25 cellular contexts compared by ENCODE assay signal in the genomic region with DNA sequence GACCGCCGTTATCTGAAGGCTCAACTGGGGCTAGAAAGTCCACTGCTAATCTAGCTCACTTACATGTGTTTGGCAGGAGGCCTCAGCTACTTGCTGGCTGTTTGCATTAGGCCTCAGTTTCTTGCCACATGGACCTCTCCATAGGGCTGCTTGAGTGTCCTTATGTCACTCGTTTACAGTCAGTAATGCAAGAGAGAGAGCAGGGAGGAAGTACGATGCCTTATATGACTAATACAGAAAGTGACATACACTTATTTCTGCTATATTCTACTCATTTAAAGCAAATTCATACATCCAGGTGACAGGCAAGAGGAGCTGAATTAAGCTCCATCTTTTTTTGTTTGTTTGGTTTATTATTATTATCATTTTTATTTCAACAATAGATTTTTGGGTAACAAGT.
DNase-seq lines count a peak whose midpoint lies in the region; ATAC-seq and TF ChIP-seq lines count a peak whose summit lies in the region.
"Had no signal": no experiment of that assay in that cellular context is flagged by ENCODE, and none has a peak within 500 bp of the region (broad histone marks: within the 10 kb centered on the region; RNA-seq: fewer than 3 reads in every experiment).

No MANE protein-coding gene starts in this region.

- 87 to 100% methylated on average over 3 to 4 of the region's 4 CpGs for WGBS in endodermal cell (ENCODE audit: insufficient coverage in 1 of 2, insufficient read length in 1 of 2), 2 experiments

- H3K9me3 ChIP-seq in ES-I3 (ENCODE audit: control insufficient read depth, insufficient read depth, low read length) (peaks cover 4% of the 10 kb centered on the region; the same call in 1 of the 2 replicates), PC-9 (ENCODE audit: insufficient read depth, low read depth) (no peaks in the 10 kb centered on the region; the same call in 1 of the 2 replicates), endodermal cell (ENCODE audit: control insufficient read depth, low read length) (peaks cover 23% of the 10 kb centered on the region)
- no peaks in the 10 kb centered on the region for H3K9me3 ChIP-seq in CD8-positive, alpha-beta memory T cell (ENCODE audit: low read length)
- H3K9me3 ChIP-seq: SK-N-SH had no signal

- peaks cover 25% of the 10 kb centered on the region for H3K36me3 ChIP-seq in ES-I3 (ENCODE audit: insufficient read depth, low read length)
- no peaks in the 10 kb centered on the region for H3K36me3 ChIP-seq in PC-9 (ENCODE audit: low read depth)
- H3K36me3 ChIP-seq in endodermal cell (ENCODE audit: control insufficient read depth, insufficient read depth, low read length): no peaks in the 10 kb centered on the region
- no peaks in the 10 kb centered on the region for H3K36me3 ChIP-seq in CD8-positive, alpha-beta memory T cell (ENCODE audit: insufficient read depth, low read length)

- peaks cover 36% of the 10 kb centered on the region for H3K9me3 Mint-ChIP-seq in endodermal cell
- H3K9me3 Mint-ChIP-seq in CD8-positive, alpha-beta memory T cell: peaks cover 20 to 30% (median 24%) of the 10 kb centered on the region in 5 donors

- H3K27me3 Mint-ChIP-seq in endodermal cell (ENCODE audit: insufficient read depth): peaks cover 10% of the 10 kb centered on the region
- no peaks in the 10 kb centered on the region for H3K27me3 Mint-ChIP-seq in CD8-positive, alpha-beta memory T cell
- H3K27me3 Mint-ChIP-seq: B cell, IgD-negative memory B cell had no signal

- peak overlapping the region; percentile 38 for H3K27ac Mint-ChIP-seq in endodermal cell
- H3K27ac Mint-ChIP-seq in CD8-positive, alpha-beta memory T cell: no peak overlapping the region
- H3K27ac Mint-ChIP-seq: B cell; CD8-positive, alpha-beta T cell; IgD-negative memory B cell had no signal

- no peaks in the 10 kb centered on the region for H3K9me2 ChIP-seq in PC-9 (ENCODE audit: insufficient read depth)
- H3K9me2 ChIP-seq: SK-N-SH had no signal

- H3K4me3 Mint-ChIP-seq in endodermal cell: no peak overlapping the region
- H3K4me3 Mint-ChIP-seq in CD8-positive, alpha-beta memory T cell: no peak overlapping the region
- H3K4me3 Mint-ChIP-seq: B cell; CD8-positive, alpha-beta T cell; IgD-negative memory B cell had no signal

- TF ChIP-seq CTCF in PC-9 (conservative IDR thresholded peaks at IDR 0.05) (no peak), endodermal cell (conservative IDR thresholded peaks at IDR 0.05) (no peak)

- DNase-seq in PC-9: no peak
- no peak for DNase-seq in endodermal cell
- no peak for DNase-seq in activated gamma-delta T cell (lab: John Stamatoyannopoulos, UW)
- no peak for DNase-seq in CD8-positive, alpha-beta memory T cell
- DNase-seq: Calu3; CD8-positive, alpha-beta T cell; DND-41; H7; MM.1S; NCI-H1417; NCI-H1694; NCI-H2081; NCI-H2227 treated with DMSO at 0.1 percent for 48 hours; NCI-H510A; NCI-H69; SK-N-SH; SW 1271 had no signal

- peaks cover 11% of the 10 kb centered on the region; the same call in 1 of the 2 replicates for H3F3A ChIP-seq in PC-9 (ENCODE audit: insufficient read depth, low read depth)

- H3K27ac ChIP-seq in PC-9 (peak overlapping the region; percentile 99), endodermal cell (ENCODE audit: low read depth, low read length) (no peak overlapping the region)
- no peak overlapping the region for H3K27ac ChIP-seq in CD8-positive, alpha-beta memory T cell (ENCODE audit: low read depth, low read length)
- H3K27ac ChIP-seq: 22Rv1, C4-2B, KMS-11 had no signal

- no peaks in the 10 kb centered on the region for H4K20me1 ChIP-seq in PC-9 (ENCODE audit: insufficient read depth)

- BruUV-seq in PC-9 (replicated peaks; lab: Mats Ljungman, UMichigan): no TSS peak

- CTCF ChIA-PET in PC-9 (lab: Charles Lee): no interaction called here
- CTCF ChIA-PET in CD8-positive, alpha-beta memory T cell (lab: Charles Lee): no interaction called here

- H3K4me1 ChIP-seq in ES-I3 (ENCODE audit: insufficient read depth, low read length) (peaks cover 15% of the 10 kb centered on the region), PC-9 (replicated peaks; ENCODE audit: insufficient read depth) (peaks cover 24% of the 10 kb centered on the region), endodermal cell (ENCODE audit: control insufficient read depth, insufficient read depth, low read length) (no peaks in the 10 kb centered on the region)
- H3K4me1 ChIP-seq in CD8-positive, alpha-beta memory T cell (ENCODE audit: insufficient read depth, low read length): no peaks in the 10 kb centered on the region

- H3K27me3 ChIP-seq in PC-9 (ENCODE audit: insufficient read depth, low read depth): no peaks in the 10 kb centered on the region
- H3K27me3 ChIP-seq in endodermal cell (ENCODE audit: control insufficient read depth, insufficient read depth, low read length, poor library complexity, severe bottlenecking): no peaks in the 10 kb centered on the region
- no peaks in the 10 kb centered on the region for H3K27me3 ChIP-seq in CD8-positive, alpha-beta memory T cell (ENCODE audit: insufficient read depth, low read length, poor library complexity, severe bottlenecking)

- H3K4me3 ChIP-seq in PC-9 (no peak overlapping the region), endodermal cell (ENCODE audit: low read length) (no peak overlapping the region)
- H3K4me3 ChIP-seq in CD8-positive, alpha-beta memory T cell (ENCODE audit: low read length): no peak overlapping the region

- no peak overlapping the region for H3K4me2 ChIP-seq in PC-9
- H3K4me2 ChIP-seq: KMS-11, SK-N-SH had no signal

- H3K4me1 Mint-ChIP-seq in endodermal cell: peaks cover 33% of the 10 kb centered on the region
- no peaks in the 10 kb centered on the region for H3K4me1 Mint-ChIP-seq in CD8-positive, alpha-beta memory T cell
- H3K4me1 Mint-ChIP-seq: B cell, IgD-negative memory B cell had no signal

- no peak overlapping the region for H2AFZ ChIP-seq in PC-9

- intact Hi-C loops in PC-9 (cut with micrococcal nuclease; ENCODE audit: unreplicated experiment): loop anchor here (10.0 kb wide), 1 partner anchor 140 kb away; no protein-coding TSS in a partner anchor

- 0 out of 2 replicates have a peak overlapping the region, but pooled peaks have one; percentile 16 for H3K9ac ChIP-seq in ES-I3 (ENCODE audit: low read depth, low read length)
- H3K9ac ChIP-seq in endodermal cell (ENCODE audit: extremely low read depth, low read length, poor library complexity, severe bottlenecking): no peak overlapping the region
- H3K9ac ChIP-seq: KMS-11, SK-N-SH had no signal

- ATAC-seq in HG03432 (IDR thresholded peaks at IDR 0.05; ENCODE audit: unreplicated experiment): peak; percentile 56
- no peak for ATAC-seq in HG02571 (IDR thresholded peaks at IDR 0.05; ENCODE audit: unreplicated experiment)
- ATAC-seq: CD8-positive, alpha-beta T cell had no signal

- peaks cover 11% of the 10 kb centered on the region for H3K36me3 Mint-ChIP-seq in endodermal cell (ENCODE audit: low read depth)
- H3K36me3 Mint-ChIP-seq in CD8-positive, alpha-beta memory T cell: peaks cover 0 to 4% (median 0%) of the 10 kb centered on the region in 3 donors
- H3K36me3 Mint-ChIP-seq: CD8-positive, alpha-beta T cell had no signal

- POLR2A ChIA-PET in PC-9 (lab: Charles Lee; ENCODE audit: unreplicated experiment): no interaction called here
- POLR2A ChIA-PET in CD8-positive, alpha-beta memory T cell (lab: Charles Lee): no interaction called here

- no peaks in the 10 kb centered on the region for H3K79me2 ChIP-seq in PC-9 (ENCODE audit: low read depth)
